In genomic region chr7:113216038-113216437, GRCh38 we compare ENCODE assay signal across 29 cellular contexts.
"Had no signal": no experiment of that assay in that cellular context is flagged by ENCODE, and none has a peak within 500 bp of the region (broad histone marks: within the 10 kb centered on the region; RNA-seq: fewer than 3 reads in every experiment).

No MANE protein-coding gene starts in this region.

- DNase-seq: activated effector memory CD4-positive, alpha-beta T cell treated with anti-CD3 and anti-CD28 coated beads, Interleukin-2, amount 50 U/mL, for 16 hours; activated effector memory CD4-positive, alpha-beta T cell treated with Interleukin-2 at 50 U/mL for 16 hours; activated gamma-delta T cell; activated gamma-delta T cell treated with Interleukin-2 at 50 U/mL for 16 hours; activated naive CD4-positive, alpha-beta T cell; activated naive CD4-positive, alpha-beta T cell treated with anti-CD3 and anti-CD28 coated beads for 36 hours; activated naive CD4-positive, alpha-beta T cell treated with anti-CD3 and anti-CD28 coated beads, Interleukin-2, amount 10 ng/mL, durations not matched to agents 7 days and 5 days; activated naive CD4-positive, alpha-beta T cell treated with anti-CD3 and anti-CD28 coated beads, Interleukin-2, amount 50 U/mL, for 16 hours; activated naive CD4-positive, alpha-beta T cell treated with Interleukin-2 at 50 U/mL for 16 hours; activated naive CD8-positive, alpha-beta T cell treated with anti-CD3 and anti-CD28 coated beads for 36 hours; activated naive CD8-positive, alpha-beta T cell treated with anti-CD3 and anti-CD28 coated beads, Interleukin-2, amount 10 ng/mL, durations not matched to agents 7 days and 5 days; activated naive CD8-positive, alpha-beta T cell treated with anti-CD3 and anti-CD28 coated beads, Interleukin-2, amount 50 U/mL, for 24 hours; activated T-cell treated with anti-CD3 and anti-CD28 coated beads, Interleukin-2, amount 50 U/mL, for 24 hours; activated T-cell treated with anti-CD3 and anti-CD28 coated beads, Interleukin-2, amount 50 U/mL, for 4 hours; activated T-cell treated with anti-CD3 and anti-CD28 coated beads, Interleukin-2, amount 50 U/mL, for 48 hours; activated T-cell treated with anti-CD3 and anti-CD28 coated beads, Interleukin-2, amount 50 U/mL, for 72 hours; adrenal gland; amniotic stem cell; amygdala; anterior cingulate cortex; aorta; body of pancreas; brain microvascular endothelial cell; caudate nucleus; central memory CD4-positive, alpha-beta T cell; cerebellar nuclear complex had no signal

- H3K4me3 ChIP-seq: adrenal gland, ascending aorta, body of pancreas, breast epithelium, cardiac muscle cell had no signal

- H3K27ac ChIP-seq: adrenal gland, ascending aorta, body of pancreas, brain microvascular endothelial cell, breast epithelium, cardiac muscle cell had no signal

- H3K9me3 ChIP-seq: adrenal gland, ascending aorta, body of pancreas, breast epithelium had no signal

- H3K4me1 ChIP-seq: adrenal gland, ascending aorta, breast epithelium had no signal

- H3K36me3 ChIP-seq: adrenal gland, ascending aorta, brain microvascular endothelial cell, breast epithelium, cardiac muscle cell had no signal
